ENCODE assay signal across 1 cellular context in the genomic region with DNA sequence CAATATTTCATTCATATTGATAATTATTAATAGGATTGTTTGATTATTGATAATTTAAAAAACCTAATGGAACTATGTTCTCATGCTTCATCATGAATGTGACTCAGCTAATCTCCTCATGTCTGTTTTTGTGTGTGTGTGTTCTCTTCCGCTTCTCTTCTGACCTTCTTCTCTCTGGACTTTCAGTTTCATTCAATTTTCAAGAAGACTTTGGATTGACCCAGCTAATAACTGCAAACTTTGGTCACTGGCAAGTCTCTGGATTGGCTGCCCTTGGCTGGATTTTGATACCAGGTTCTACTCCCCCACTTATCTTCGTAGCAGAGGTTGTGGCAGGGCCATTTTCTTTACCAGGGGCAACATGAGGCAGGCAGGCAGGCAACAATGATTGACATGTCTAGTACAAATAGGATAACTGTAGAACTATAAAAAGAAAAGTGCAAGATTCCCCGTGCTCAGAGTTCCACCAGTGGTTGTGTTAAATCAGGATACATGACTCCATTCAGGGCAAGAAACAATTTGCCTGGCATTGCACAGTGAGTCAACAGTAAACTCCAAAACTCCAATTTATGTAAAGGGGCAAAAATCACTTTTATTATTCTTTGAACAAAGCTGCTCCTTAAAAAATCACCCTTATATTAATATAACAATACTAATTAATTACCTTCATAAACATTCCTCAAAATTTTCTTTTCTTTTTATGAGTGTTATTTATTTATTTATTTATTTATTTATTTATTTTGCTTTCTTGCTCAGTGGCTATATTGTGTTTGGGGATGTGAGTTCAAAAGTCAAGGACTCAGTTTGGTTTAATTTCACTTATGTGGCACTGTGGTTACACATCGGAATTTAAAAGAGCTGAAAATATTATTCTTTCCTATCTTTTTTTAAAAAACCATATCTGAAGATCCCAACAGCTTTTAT.
TF ChIP-seq lines count a peak whose summit lies in the region.

No MANE protein-coding gene starts in this region.

TF ChIP-seq in liver, 16 proteins besides CTCF, POLR2A, EP300 and RAD21 (continued from another document):
- TF ChIP-seq REST (IDR thresholded peaks at IDR 0.05): no peak
- TF ChIP-seq GABPA (IDR thresholded peaks at IDR 0.05 in 1 of 2, conservative IDR thresholded peaks at IDR 0.05 in 1 of 2): no peak
- no peak for TF ChIP-seq YY1 (IDR thresholded peaks at IDR 0.05)
- no peak for TF ChIP-seq TAF1 (conservative IDR thresholded peaks at IDR 0.05)
- peak; percentile 32 to 79 for TF ChIP-seq HNF4A (conservative IDR thresholded peaks at IDR 0.05)
